Comparison of ENCODE assay signal across 8 cellular contexts in the genomic region with DNA sequence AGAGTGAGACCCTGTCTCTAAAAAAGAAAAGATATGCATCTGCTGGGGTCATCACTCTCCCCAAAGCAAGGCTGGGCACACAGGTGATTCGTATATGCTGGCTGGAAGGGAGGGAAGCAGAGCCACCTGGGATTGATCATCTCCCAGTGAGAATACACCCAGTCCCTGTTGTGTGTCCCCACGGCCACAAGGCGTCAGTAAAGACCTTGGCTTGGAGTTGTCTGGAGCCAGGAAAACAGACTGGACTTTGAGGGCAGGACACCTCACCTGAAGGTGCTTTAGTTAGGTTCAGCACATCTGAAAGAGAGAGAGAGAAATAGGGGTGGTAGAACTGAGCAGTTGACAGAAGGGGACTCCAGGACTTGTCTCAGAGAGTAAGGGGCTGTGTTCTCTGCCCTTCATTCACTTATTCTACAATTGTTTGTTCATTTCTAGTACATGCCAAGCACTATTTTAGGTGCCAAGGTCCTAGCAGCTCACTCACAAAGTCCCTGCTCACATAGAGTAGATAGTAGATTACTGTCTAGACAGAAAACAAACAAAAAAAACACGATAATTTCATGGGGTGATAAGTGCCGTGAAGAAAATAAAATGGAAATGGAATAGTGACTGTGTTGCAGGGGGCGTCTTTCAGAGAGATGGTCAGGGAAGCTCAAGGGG. TPM values are rescaled to one million over a fixed set of nuclear protein-coding genes. Genes with fewer than 3 reads are reported as not detected.
DNase-seq lines count a peak whose midpoint lies in the region; ATAC-seq and TF ChIP-seq lines count a peak whose summit lies in the region.

No MANE protein-coding gene starts in this region.

- peak; percentile 52 for DNase-seq in Caki2 (ENCODE audit: low read depth)
- DNase-seq in HK-2 (ENCODE audit: unreplicated experiment): peak; percentile 60
- DNase-seq in NCI-H82 treated with DMSO at 0.1 percent for 48 hours (lab: John Stamatoyannopoulos, UW; ENCODE audit: unreplicated experiment): peak; percentile 58
- peak; percentile 78 for DNase-seq in breast epithelium (ENCODE audit: low spot score in 2 of 2)
- DNase-seq in kidney tubule cell (ENCODE audit: low spot score): peak; percentile 83
- DNase-seq in ureter (ENCODE audit: low spot score): peak; percentile 72
- no peak for DNase-seq in effector memory CD8-positive, alpha-beta T cell

- in situ Hi-C loops in Caki2 (cut with HindIII; ENCODE audit: low pct_unique_long_range_greater_than_20kb, low sequenced_read_pairs): no loop called here

- intact Hi-C loops in breast epithelium (cut with DNase I; ENCODE audit: low total_unique reads): no loop called here

- TF ChIP-seq CTCF in breast epithelium (IDR thresholded peaks at IDR 0.05): peak; percentile 66 to 97 (median 93)

- TF ChIP-seq POLR2A in breast epithelium (IDR thresholded peaks at IDR 0.05): no peak

- H3K4me1 ChIP-seq in breast epithelium: no peaks in the 10 kb centered on the region

- no peak overlapping the region for H3K27ac ChIP-seq in breast epithelium

- no peak overlapping the region for H3K4me3 Mint-ChIP-seq in effector memory CD8-positive, alpha-beta T cell

- H3K9me3 ChIP-seq in breast epithelium: no peaks in the 10 kb centered on the region

- no peak overlapping the region for H3K4me3 ChIP-seq in breast epithelium

- no peak overlapping the region for H3K27ac Mint-ChIP-seq in effector memory CD8-positive, alpha-beta T cell

- no peak for ATAC-seq in GM18868 (IDR thresholded peaks at IDR 0.05; ENCODE audit: unreplicated experiment)
- ATAC-seq in effector memory CD8-positive, alpha-beta T cell (replicated peaks): no peak

- H3K27me3 ChIP-seq in breast epithelium: no peaks in the 10 kb centered on the region

- H3K36me3 ChIP-seq in breast epithelium: no peaks in the 10 kb centered on the region

- no peaks in the 10 kb centered on the region for H3K9me3 Mint-ChIP-seq in effector memory CD8-positive, alpha-beta T cell

- H3K27me3 Mint-ChIP-seq in effector memory CD8-positive, alpha-beta T cell: no peaks in the 10 kb centered on the region

- peaks cover 5 to 7% of the 10 kb centered on the region in 2 donors for H3K4me1 Mint-ChIP-seq in effector memory CD8-positive, alpha-beta T cell (ENCODE audit: low read depth in 2 of 2)

- peaks cover 6% of the 10 kb centered on the region for H3K36me3 Mint-ChIP-seq in effector memory CD8-positive, alpha-beta T cell (ENCODE audit: insufficient read depth)

RNA-seq across cellular contexts. Expression of a gene that starts 13.5 kb away (rescaled TPM):
- 10.6 and 28.3 TPM in 2 replicates for total RNA-seq in Caki2 (2014; rRNA removed; shearing (Covaris generic); ENCODE audit: low replicate concordance)
- total RNA-seq in breast epithelium: 100 to 1,000 TPM in 1 of 3 donors, 10 to 100 TPM in 2; 12.2 to 136 (median 26.9) TPM
- total RNA-seq in ureter: 17.9 TPM

Comparison
In these comparisons a context has a peak if more than half of its experiments do, and no peak if none do; other contexts are left out.
1. DNase-seq: peak in Caki2 (single experiment), HK-2 (single experiment), NCI-H82 treated with DMSO at 0.1 percent for 48 hours (single experiment), breast epithelium (2 of 2), kidney tubule cell (single experiment) and ureter (single experiment); none in effector memory CD8-positive, alpha-beta T cell (0 of 3).